ENCODE assay signal across 8 cellular contexts in the genomic region with DNA sequence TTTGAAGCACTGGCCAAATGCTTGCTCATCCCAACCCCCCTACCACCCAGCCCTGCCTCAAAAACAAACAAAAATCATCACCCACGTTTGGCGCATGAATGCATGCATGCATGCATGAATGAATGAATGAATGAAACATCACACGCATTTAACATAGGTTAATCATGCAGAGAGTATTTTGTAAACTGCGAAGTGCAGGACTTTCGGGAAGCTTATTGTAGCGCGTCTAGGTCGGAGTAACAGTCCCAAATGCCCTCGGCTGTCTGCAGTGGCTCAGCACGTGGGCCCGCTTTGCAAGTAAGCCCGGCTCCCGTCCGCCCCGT. TPM values are rescaled to one million over a fixed set of nuclear protein-coding genes. Genes with fewer than 3 reads are reported as not detected.
A peak's percentile ranks its signal among the peaks of the same experiment; 100 is the strongest.
DNase-seq lines count a peak whose midpoint lies in the region; ATAC-seq and TF ChIP-seq lines count a peak whose summit lies in the region.

No MANE protein-coding gene starts in this region.

- no peak overlapping the region for H3K27ac ChIP-seq in PC-9

- CTCF ChIA-PET in PC-9 (lab: Charles Lee), result interaction anchor here (0.7 to 1.5 kb wide), 3 partner anchors 59 to 308 kb away, joined by 3 to 7 read pairs (median 3); no protein-coding TSS in a partner anchor

- H3K79me2 ChIP-seq in PC-9 (ENCODE audit: low read depth), result peaks cover 13% of the 10 kb centered on the region; the same call in 1 of the 2 replicates

- no TSS peak for BruUV-seq in PC-9 (replicated peaks; lab: Mats Ljungman, UMichigan)

- H3K4me1 Mint-ChIP-seq in mesothelial cell of epicardium, result peaks cover 25% of the 10 kb centered on the region

- H3K27me3 Mint-ChIP-seq in mesothelial cell of epicardium (ENCODE audit: low read depth), result peaks cover 8% of the 10 kb centered on the region

- H3K4me3 ChIP-seq in PC-9, result no peak overlapping the region

- H3K27me3 ChIP-seq in PC-9 (ENCODE audit: insufficient read depth, low read depth), result no peaks in the 10 kb centered on the region

- H3K4me3 Mint-ChIP-seq in mesothelial cell of epicardium, result peak overlapping the region; percentile 54

- H3K4me2 ChIP-seq in PC-9, result peak overlapping the region; percentile 86

- no peaks in the 10 kb centered on the region for H3K9me3 ChIP-seq in PC-9 (ENCODE audit: insufficient read depth, low read depth)

- in situ Hi-C loops in Caki2 (cut with HindIII; ENCODE audit: low pct_unique_long_range_greater_than_20kb, low sequenced_read_pairs), result no loop called here

- no peak overlapping the region for H2AFZ ChIP-seq in PC-9

- H4K20me1 ChIP-seq in PC-9 (ENCODE audit: insufficient read depth), result no peaks in the 10 kb centered on the region

- H3K9me2 ChIP-seq in PC-9 (ENCODE audit: insufficient read depth), result no peaks in the 10 kb centered on the region

- peaks cover 6% of the 10 kb centered on the region for H3K36me3 Mint-ChIP-seq in mesothelial cell of epicardium

- TF ChIP-seq CTCF in PC-9 (conservative IDR thresholded peaks at IDR 0.05) (no peak), mesothelial cell of epicardium (IDR thresholded peaks at IDR 0.05; ENCODE audit: unreplicated experiment) (no peak), GM10266 (IDR thresholded peaks at IDR 0.05; ENCODE audit: control insufficient read depth, insufficient read depth, low read depth, missing control alignments) (no peak)

- H3K36me3 ChIP-seq in PC-9 (ENCODE audit: low read depth), result 0 out of 2 replicates have a peak, but pooled peaks cover 3% of the 10 kb centered on the region

- H3K27ac Mint-ChIP-seq in mesothelial cell of epicardium, result no peak overlapping the region

- no peaks in the 10 kb centered on the region for H3K9me3 Mint-ChIP-seq in mesothelial cell of epicardium

- DNase-seq in Caki2 (ENCODE audit: low read depth), result peak; percentile 28
- DNase-seq in PC-9, result no peak
- no peak for DNase-seq in mesothelial cell of epicardium (ENCODE audit: low spot score in 2 of 2, unreplicated experiment in 2 of 2)
- DNase-seq in sciatic nerve (ENCODE audit: low spot score), result no peak
- DNase-seq in AML-193 (lab: John Stamatoyannopoulos, UW), result no peak
- DNase-seq in GM10266 (ENCODE audit: extremely low spot score), result no peak

- intact Hi-C loops in PC-9 (cut with micrococcal nuclease; ENCODE audit: unreplicated experiment), result no loop called here
- intact Hi-C loops in sciatic nerve (cut with DNase I), result no loop called here

- peaks cover 16% of the 10 kb centered on the region for H3K4me1 ChIP-seq in PC-9 (replicated peaks; ENCODE audit: insufficient read depth)

- no peaks in the 10 kb centered on the region for H3F3A ChIP-seq in PC-9 (ENCODE audit: insufficient read depth, low read depth)

- POLR2A ChIA-PET in PC-9 (lab: Charles Lee; ENCODE audit: unreplicated experiment), result interaction anchor here (0.6 to 1.0 kb wide), 4 partner anchors 10 to 1246 kb away, joined by 3 to 5 read pairs (median 3); a partner anchor contains a TSS

- ATAC-seq in GM21723 (IDR thresholded peaks at IDR 0.05; ENCODE audit: unreplicated experiment), result peak; percentile 64
- ATAC-seq in sciatic nerve, result no peak
- ATAC-seq in HG02852 (IDR thresholded peaks at IDR 0.05; ENCODE audit: unreplicated experiment), result no peak

RNA-seq across cellular contexts. Expression of a gene that starts 0.3 kb away (rescaled TPM):
- total RNA-seq in Caki2 (2014; rRNA removed; shearing (Covaris generic); ENCODE audit: low replicate concordance), result 14.5 and 21.1 TPM in 2 replicates
- total RNA-seq in PC-9 (2021) (12.4 and 19.3 TPM in 2 replicates), mesothelial cell of epicardium (24.4 to 25.5 TPM (median 24.7 TPM) in 3 replicates), sciatic nerve (17.3 TPM)
